In genomic region chr21:46458315-46459023, GRCh38 we compare ENCODE assay signal across 1 cellular context.
TF ChIP-seq lines count a peak whose summit lies in the region.

Gene DIP2A (plus strand): TSS chr21:46458891. CDS start chr21:46459132, 241 bp downstream.

TF ChIP-seq in K562, 482 proteins besides CTCF, POLR2A, EP300 and RAD21 (continued from another document and continues in another):
- no peak for TF ChIP-seq TRIM25 (IDR thresholded peaks at IDR 0.05; ENCODE audit: borderline replicate concordance)
- TF ChIP-seq PHTF2 (CRISPR knock-in tag; IDR thresholded peaks at IDR 0.05) = no peak
- TF ChIP-seq ZBTB11 (CRISPR knock-in tag; IDR thresholded peaks at IDR 0.05) = peak in 1 of 3 experiments; percentile 67; a peak in 1 of 6 replicates
- TF ChIP-seq PATZ1 (CRISPR knock-in tag; IDR thresholded peaks at IDR 0.05; ENCODE audit: borderline replicate concordance) = no peak
- no peak for TF ChIP-seq BCL6 (CRISPR knock-in tag; IDR thresholded peaks at IDR 0.05)
- TF ChIP-seq TCFL5 (CRISPR knock-in tag; conservative IDR thresholded peaks at IDR 0.05) = no peak
- TF ChIP-seq E2F6 (IDR thresholded peaks at IDR 0.05; ENCODE audit: borderline replicate concordance in 1 of 2, extremely low read depth in 1 of 2, insufficient read depth in 1 of 2, insufficient read length in 1 of 2, low read depth in 1 of 2, low read length in 1 of 2, poor library complexity in 1 of 2, severe bottlenecking in 1 of 2) = peak; percentile 77 to 86
- no peak for TF ChIP-seq SMAD2 (IDR thresholded peaks at IDR 0.05; ENCODE audit: low read depth, low read length)
- TF ChIP-seq USF2 (CRISPR knock-in tag; IDR thresholded peaks at IDR 0.05) = no peak
- peak; percentile 79; the same call in 1 of the 2 replicates for TF ChIP-seq KDM2B (CRISPR knock-in tag; IDR thresholded peaks at IDR 0.05)
- no peak for TF ChIP-seq BCOR (IDR thresholded peaks at IDR 0.05)
- TF ChIP-seq OTX1 (CRISPR knock-in tag; IDR thresholded peaks at IDR 0.05) = no peak
- TF ChIP-seq FUS (optimal IDR thresholded peaks at IDR 0.05; ENCODE audit: low read depth, low read length) = peak; percentile 44
- peak; percentile 95 for TF ChIP-seq ZFX (CRISPR knock-in tag; IDR thresholded peaks at IDR 0.05)
- TF ChIP-seq ZNF217 (CRISPR knock-in tag; IDR thresholded peaks at IDR 0.05) = no peak
- no peak for TF ChIP-seq XRCC3 (IDR thresholded peaks at IDR 0.05)
- peak; percentile 67 for TF ChIP-seq ZHX1 (conservative IDR thresholded peaks at IDR 0.05; ENCODE audit: low read length)
- no peak for TF ChIP-seq SMAD3 (CRISPR knock-in tag; conservative IDR thresholded peaks at IDR 0.05)
- TF ChIP-seq MED1 (CRISPR knock-in tag; IDR thresholded peaks at IDR 0.05; ENCODE audit: borderline replicate concordance) = no peak
- TF ChIP-seq HMG20A (CRISPR knock-in tag; conservative IDR thresholded peaks at IDR 0.05) = no peak
- no peak for TF ChIP-seq KAT8 (IDR thresholded peaks at IDR 0.05; ENCODE audit: low read depth)
- TF ChIP-seq ZNF444 (CRISPR knock-in tag; IDR thresholded peaks at IDR 0.05) = no peak
- TF ChIP-seq ZNF12 (CRISPR knock-in tag; IDR thresholded peaks at IDR 0.05) = no peak
- no peak for TF ChIP-seq ZNF764 (CRISPR knock-in tag; IDR thresholded peaks at IDR 0.05; ENCODE audit: low read depth)
- no peak for TF ChIP-seq NFIX (CRISPR knock-in tag; IDR thresholded peaks at IDR 0.05; ENCODE audit: low read depth)
- no peak for TF ChIP-seq ZNF184 (CRISPR knock-in tag; IDR thresholded peaks at IDR 0.05)
- peak; percentile 72; the same call in 1 of the 2 replicates for TF ChIP-seq NKRF (IDR thresholded peaks at IDR 0.05; ENCODE audit: borderline replicate concordance)
- TF ChIP-seq GTF2A2 (tag; IDR thresholded peaks at IDR 0.05) = no peak
- TF ChIP-seq CBX3 (IDR thresholded peaks at IDR 0.05; ENCODE audit: borderline replicate concordance in 1 of 2, low read length in 2 of 2) = no peak
- no peak for TF ChIP-seq FOXO4 (CRISPR knock-in tag; IDR thresholded peaks at IDR 0.05)
- peak; percentile 99 for TF ChIP-seq ZBTB17 (CRISPR knock-in tag; IDR thresholded peaks at IDR 0.05)
- TF ChIP-seq CEBPB (tag; IDR thresholded peaks at IDR 0.05) = no peak
